Comparison of ENCODE assay signal across 12 cellular contexts in the genomic region with DNA sequence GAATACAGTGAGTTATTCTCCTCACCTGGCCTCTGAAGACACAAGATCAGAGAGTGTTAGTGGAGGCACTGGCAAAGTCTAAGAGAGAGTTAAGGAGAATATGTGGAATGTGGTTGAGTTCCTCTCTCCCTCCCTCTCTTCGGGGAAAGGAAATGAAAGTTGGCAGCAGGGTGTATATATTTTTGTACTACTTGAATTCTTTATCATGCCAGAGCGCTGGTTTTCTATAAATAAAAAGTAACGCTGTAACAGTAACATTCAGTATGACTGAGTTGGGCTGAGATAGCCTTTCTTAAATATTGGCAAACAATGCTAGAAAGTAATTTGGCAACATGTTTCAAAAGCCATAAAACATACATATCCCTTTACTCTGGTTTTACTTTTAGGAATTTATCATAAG.
DNase-seq lines count a peak whose midpoint lies in the region; ATAC-seq and TF ChIP-seq lines count a peak whose summit lies in the region.
"Had no signal": no experiment of that assay in that cellular context is flagged by ENCODE, and none has a peak within 500 bp of the region (broad histone marks: within the 10 kb centered on the region; RNA-seq: fewer than 3 reads in every experiment).

No MANE protein-coding gene starts in this region.

- H3K4me1 ChIP-seq in right cardiac atrium (ENCODE audit: control insufficient read depth, insufficient read depth, low read length) (peaks cover 2% of the 10 kb centered on the region), stomach smooth muscle (ENCODE audit: control insufficient read depth, insufficient read depth, low read length) (peaks cover 13% of the 10 kb centered on the region)

- TF ChIP-seq CTCF in cardiac fibroblast (IDR thresholded peaks at IDR 0.05; ENCODE audit: low read depth, low read length): no peak
- no peak for TF ChIP-seq CTCF in progenitor cell of endocrine pancreas (IDR thresholded peaks at IDR 0.05; ENCODE audit: unreplicated experiment)

- H3K4me3 Mint-ChIP-seq in progenitor cell of endocrine pancreas (ENCODE audit: low read depth): no peak overlapping the region
- H3K4me3 Mint-ChIP-seq in immature natural killer cell: no peak overlapping the region

- peak; percentile 60 to 76 for ATAC-seq in right cardiac atrium
- ATAC-seq: stimulated activated naive CD8-positive, alpha-beta T cell treated with anti-CD3 and anti-CD28 coated beads, Interleukin-15, Interleukin-2, amounts not matched to agents 100 U/mL and 50 U/mL, for 24 hours had no signal

- WGBS in right cardiac atrium: 4% methylated on average over 3 of the region's 3 CpGs

- H3K27ac Mint-ChIP-seq in progenitor cell of endocrine pancreas (no peak overlapping the region), immature natural killer cell (no peak overlapping the region)

- H3K4me3 ChIP-seq in cardiac fibroblast (replicated peaks in 1 of 2; ENCODE audit: low read depth in 2 of 2, low read length in 2 of 2): no peak overlapping the region
- peak overlapping the region; percentile 15 for H3K4me3 ChIP-seq in right cardiac atrium (ENCODE audit: low read length)
- H3K4me3 ChIP-seq in stomach smooth muscle (ENCODE audit: low read length in 2 of 2): peak overlapping the region; percentile 29 to 44

- DNase-seq in GM04503 (ENCODE audit: low read depth) (peak; percentile 18), cardiac fibroblast (ENCODE audit: low read depth in 2 of 2) (peak; percentile 44 to 85), right cardiac atrium (no peak), progenitor cell of endocrine pancreas (ENCODE audit: low spot score, unreplicated experiment) (no peak), iPS-NIHi11 (ENCODE audit: low spot score) (no peak), immature natural killer cell (no peak)
- DNase-seq in NK-92 treated with Interleukin-12 subunit alpha and Interleukin-12 subunit beta, amount 100 ng/mL, for 24 hours (lab: John Stamatoyannopoulos, UW): no peak
- DNase-seq: activated CD4-positive, CD25-positive, alpha-beta regulatory T cell treated with anti-CD3 and anti-CD28 coated beads, Interleukin-2, amount 50 U/mL, for 72 hours; effector CD8-positive, alpha-beta T cell; stimulated activated naive CD8-positive, alpha-beta T cell treated with anti-CD3 and anti-CD28 coated beads, Interleukin-15, Interleukin-2, amounts not matched to agents 100 U/mL and 50 U/mL, for 24 hours; T-helper 1 cell had no signal

- H3K4me1 Mint-ChIP-seq in progenitor cell of endocrine pancreas (ENCODE audit: low read depth): no peaks in the 10 kb centered on the region
- no peaks in the 10 kb centered on the region for H3K4me1 Mint-ChIP-seq in immature natural killer cell

- no peaks in the 10 kb centered on the region for H3K36me3 ChIP-seq in stomach smooth muscle (ENCODE audit: control insufficient read depth in 2 of 2, insufficient read depth in 2 of 2, low read length in 2 of 2)

- H3K27me3 ChIP-seq in right cardiac atrium (ENCODE audit: control insufficient read depth, insufficient read depth) (no peaks in the 10 kb centered on the region), stomach smooth muscle (ENCODE audit: control insufficient read depth in 1 of 2, insufficient read depth in 2 of 2, low read length in 2 of 2) (no peaks in the 10 kb centered on the region)

- H3K9ac ChIP-seq in stomach smooth muscle (ENCODE audit: low read length in 2 of 2): peak overlapping the region in 1 of 2 donors; percentile 13

- H3K36me3 Mint-ChIP-seq in progenitor cell of endocrine pancreas (ENCODE audit: insufficient read depth) (no peaks in the 10 kb centered on the region), immature natural killer cell (no peaks in the 10 kb centered on the region)

- no peak overlapping the region for H3K27ac ChIP-seq in right cardiac atrium (ENCODE audit: low read length)
- H3K27ac ChIP-seq in stomach smooth muscle (ENCODE audit: low read length): peak overlapping the region; percentile 24

- H3K9me3 ChIP-seq in right cardiac atrium (ENCODE audit: control insufficient read depth, low read length) (no peaks in the 10 kb centered on the region), stomach smooth muscle (ENCODE audit: control insufficient read depth in 2 of 2, low read length in 2 of 2) (no peaks in the 10 kb centered on the region)

- intact Hi-C loops in right cardiac atrium (cut with DNase I): no loop called here

- no peaks in the 10 kb centered on the region for H3K27me3 Mint-ChIP-seq in progenitor cell of endocrine pancreas
- peaks cover 0 to 4% (median 0%) of the 10 kb centered on the region in 3 donors for H3K27me3 Mint-ChIP-seq in immature natural killer cell (ENCODE audit: low read depth in 3 of 3)

- no peaks in the 10 kb centered on the region for H3K9me3 Mint-ChIP-seq in progenitor cell of endocrine pancreas (ENCODE audit: low read depth)
- H3K9me3 Mint-ChIP-seq in immature natural killer cell: peaks cover 0 to 1% (median 0%) of the 10 kb centered on the region in 6 donors

Comparison
In these comparisons a context has a peak if more than half of its experiments do, and no peak if none do; other contexts are left out.
1. DNase-seq: peak in GM04503 (single experiment) and cardiac fibroblast (2 of 2); none in right cardiac atrium (0 of 3), progenitor cell of endocrine pancreas (single experiment), iPS-NIHi11 (single experiment), NK-92 treated with Interleukin-12 subunit alpha and Interleukin-12 subunit beta, amount 100 ng/mL, for 24 hours (single experiment) and immature natural killer cell (0 of 3).
2. H3K4me3 ChIP-seq: peak in right cardiac atrium (single experiment) and stomach smooth muscle (2 of 2); none in cardiac fibroblast (0 of 2).